ENCODE assay signal across 12 cellular contexts in the genomic region with DNA sequence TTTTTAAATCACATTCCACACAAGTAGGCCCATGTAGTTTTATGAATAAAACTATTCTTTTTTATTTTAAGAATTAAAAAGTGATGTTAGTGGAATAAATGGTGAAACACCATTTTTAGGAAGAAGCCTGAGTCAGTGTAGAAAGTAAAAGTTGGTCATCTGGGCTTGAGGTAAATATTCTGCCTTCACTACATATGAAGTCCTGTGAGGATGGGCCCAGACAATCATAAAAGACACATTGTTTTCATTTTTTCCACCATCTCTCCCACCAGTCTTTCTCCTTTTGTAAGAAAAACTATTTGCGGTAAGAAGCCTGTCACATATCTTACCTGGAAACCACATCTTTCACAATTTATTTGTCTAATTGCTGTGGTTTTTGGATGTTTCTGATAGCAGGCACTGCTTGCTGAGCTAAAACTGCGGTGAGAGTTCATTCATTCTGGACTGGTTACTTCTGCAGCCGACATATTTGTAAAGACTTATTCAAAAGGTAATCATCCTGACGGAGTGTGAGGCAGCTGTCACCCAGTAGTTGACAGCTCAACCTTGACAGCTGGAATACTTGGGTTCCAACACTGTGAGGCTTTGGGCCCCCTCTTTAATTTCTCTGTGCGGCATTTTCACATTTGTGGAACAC. TPM values are rescaled to one million over a fixed set of nuclear protein-coding genes. Genes with fewer than 3 reads are reported as not detected.
DNase-seq lines count a peak whose midpoint lies in the region; ATAC-seq and TF ChIP-seq lines count a peak whose summit lies in the region.
"Had no signal": no experiment of that assay in that cellular context is flagged by ENCODE, and none has a peak within 500 bp of the region (broad histone marks: within the 10 kb centered on the region; RNA-seq: fewer than 3 reads in every experiment).

No MANE protein-coding gene starts in this region.

- no peak overlapping the region for H3K4me3 ChIP-seq in CD8-positive, alpha-beta memory T cell (ENCODE audit: low read length)
- H3K4me3 ChIP-seq in left lung = no peak overlapping the region
- H3K4me3 ChIP-seq: esophagus squamous epithelium, suprapubic skin had no signal

- no peak for ATAC-seq in natural killer cell
- ATAC-seq in left lung = no peak

- intact Hi-C loops in natural killer cell (cut with micrococcal nuclease) (no loop called here), head of caudate nucleus (cut with DNase I) (no loop called here), left lung (cut with DNase I) (no loop called here)

- no peak overlapping the region for H3K27ac ChIP-seq in CD8-positive, alpha-beta memory T cell (ENCODE audit: low read depth, low read length)
- H3K27ac ChIP-seq in left lung = no peak overlapping the region
- H3K27ac ChIP-seq: suprapubic skin had no signal

- peaks cover 0 to 12% (median 1%) of the 10 kb centered on the region in 3 donors for H3K36me3 Mint-ChIP-seq in CD8-positive, alpha-beta memory T cell
- H3K36me3 Mint-ChIP-seq in brain (peaks cover 14% of the 10 kb centered on the region), natural killer cell (no peaks in the 10 kb centered on the region)

- H3K4me1 ChIP-seq in CD8-positive, alpha-beta memory T cell (ENCODE audit: insufficient read depth, low read length) = peaks cover 57% of the 10 kb centered on the region
- peaks cover 0 to 40% of the 10 kb centered on the region in 2 donors for H3K4me1 ChIP-seq in left lung
- H3K4me1 ChIP-seq: suprapubic skin had no signal

- DNase-seq in CD8-positive, alpha-beta memory T cell = no peak
- DNase-seq in SW480 (ENCODE audit: low spot score) = peak; percentile 38
- no peak for DNase-seq in natural killer cell
- DNase-seq in hepatic stellate cell (ENCODE audit: low spot score) = no peak
- DNase-seq in HK-2 (ENCODE audit: unreplicated experiment) = no peak
- no peak for DNase-seq in head of caudate nucleus
- no peak for DNase-seq in left lung
- DNase-seq: activated CD8-positive, alpha-beta memory T cell treated with anti-CD3 and anti-CD28 coated beads, Interleukin-2, amount 50 U/mL, for 48 hours; esophagus squamous epithelium; T-helper 9 cell had no signal

- POLR2A ChIA-PET in CD8-positive, alpha-beta memory T cell (lab: Charles Lee) = interaction anchor here (0.7 to 1.0 kb wide), 2 partner anchors 21 kb away, joined by 3 read pairs; no protein-coding TSS in a partner anchor

- no peaks in the 10 kb centered on the region for H3K36me3 ChIP-seq in CD8-positive, alpha-beta memory T cell (ENCODE audit: insufficient read depth, low read length)
- H3K36me3 ChIP-seq in left lung = no peaks in the 10 kb centered on the region
- H3K36me3 ChIP-seq: suprapubic skin had no signal

- H3K9me3 Mint-ChIP-seq in CD8-positive, alpha-beta memory T cell = no peaks in the 10 kb centered on the region
- no peaks in the 10 kb centered on the region for H3K9me3 Mint-ChIP-seq in brain
- no peaks in the 10 kb centered on the region for H3K9me3 Mint-ChIP-seq in natural killer cell

- no peaks in the 10 kb centered on the region for H3K9me3 ChIP-seq in CD8-positive, alpha-beta memory T cell (ENCODE audit: low read length)
- H3K9me3 ChIP-seq in left lung = no peaks in the 10 kb centered on the region
- H3K9me3 ChIP-seq: esophagus squamous epithelium, suprapubic skin had no signal

- no peak for TF ChIP-seq CTCF in brain (conservative IDR thresholded peaks at IDR 0.05)
- no peak for TF ChIP-seq CTCF in natural killer cell (IDR thresholded peaks at IDR 0.05)
- no peak for TF ChIP-seq CTCF in left lung (IDR thresholded peaks at IDR 0.05)

- H3K27me3 Mint-ChIP-seq in CD8-positive, alpha-beta memory T cell = no peaks in the 10 kb centered on the region
- H3K27me3 Mint-ChIP-seq in brain (no peaks in the 10 kb centered on the region), natural killer cell (ENCODE audit: low read depth in 2 of 2) (no peaks in the 10 kb centered on the region)

- peaks cover 58 to 83% (median 78%) of the 10 kb centered on the region in 3 donors for H3K4me1 Mint-ChIP-seq in CD8-positive, alpha-beta memory T cell
- H3K4me1 Mint-ChIP-seq in brain = peaks cover 23% of the 10 kb centered on the region
- peaks cover 61 to 71% of the 10 kb centered on the region in 2 donors for H3K4me1 Mint-ChIP-seq in natural killer cell

- H3K27me3 ChIP-seq in CD8-positive, alpha-beta memory T cell (ENCODE audit: insufficient read depth, low read length, poor library complexity, severe bottlenecking) = no peaks in the 10 kb centered on the region
- H3K27me3 ChIP-seq in left lung = no peaks in the 10 kb centered on the region
- H3K27me3 ChIP-seq: esophagus squamous epithelium, suprapubic skin had no signal

- peak overlapping the region; percentile 4 to 89 (median 78) for H3K27ac Mint-ChIP-seq in CD8-positive, alpha-beta memory T cell
- H3K27ac Mint-ChIP-seq in brain (peak overlapping the region; percentile 49 to 87 (median 74)), natural killer cell (peak overlapping the region; percentile 17 to 71)

- CTCF ChIA-PET in CD8-positive, alpha-beta memory T cell (lab: Charles Lee) = interaction anchor here (1.1 to 3.5 kb wide), 5 partner anchors 8 to 690 kb away, joined by 3 to 25 read pairs (median 3); a partner anchor contains a TSS

- H3K4me3 Mint-ChIP-seq in CD8-positive, alpha-beta memory T cell = peak overlapping the region; percentile 2 to 60 (median 45)
- H3K4me3 Mint-ChIP-seq in brain = peak overlapping the region in 1 of 5 experiments; percentile 23
- no peak overlapping the region for H3K4me3 Mint-ChIP-seq in natural killer cell

RNA-seq across cellular contexts. Expression of a gene that starts 10.6 kb away (rescaled TPM):
- total RNA-seq in CD8-positive, alpha-beta memory T cell = 10 to 100 TPM; 30.2 to 33.1 TPM
- polyA plus RNA-seq in CD8-positive, alpha-beta memory T cell = 43.6 TPM
- polyA plus RNA-seq in brain (ENCODE audit: insufficient read depth, low read depth, low replicate concordance) = 25.3 TPM
- total RNA-seq in natural killer cell (10 to 100 TPM; 50.0 to 86.6 (median 75.9) TPM), left lung (10 to 100 TPM; 22.2 to 42.0 TPM)

RNA-seq across cellular contexts. Expression of a gene that starts 45.6 kb away (rescaled TPM):
- total RNA-seq in CD8-positive, alpha-beta memory T cell = 10 to 100 TPM; 27.5 to 29.8 TPM
- polyA plus RNA-seq in CD8-positive, alpha-beta memory T cell = 11.9 TPM
- polyA plus RNA-seq in brain (ENCODE audit: insufficient read depth, low read depth, low replicate concordance) = 16.2 TPM
- total RNA-seq in natural killer cell = 10 to 100 TPM; 15.4 to 27.0 (median 22.7) TPM
- total RNA-seq in left lung = 10 to 100 TPM; 13.6 to 20.8 TPM

RNA-seq across cellular contexts. Expression of a gene that starts 47.3 kb away (rescaled TPM):
- total RNA-seq in CD8-positive, alpha-beta memory T cell = under 1 TPM; 0.15 to 0.16 TPM
- polyA plus RNA-seq in CD8-positive, alpha-beta memory T cell = not detected
- polyA plus RNA-seq in brain (ENCODE audit: insufficient read depth, low read depth, low replicate concordance) = not detected
- not detected for total RNA-seq in natural killer cell
- total RNA-seq in left lung = not detected
- total RNA-seq: esophagus squamous epithelium, suprapubic skin had no signal
